26 cellular contexts compared by ENCODE assay signal in genomic region chr5:39255406-39255805, GRCh38. TPM values are rescaled to one million over a fixed set of nuclear protein-coding genes. Genes with fewer than 3 reads are reported as not detected.
A peak's percentile ranks its signal among the peaks of the same experiment; 100 is the strongest.
DNase-seq lines count a peak whose midpoint lies in the region; ATAC-seq, FAIRE-seq and TF ChIP-seq lines count a peak whose summit lies in the region.
"Had no signal": no experiment of that assay in that cellular context is flagged by ENCODE, and none has a peak within 500 bp of the region (broad histone marks: within the 10 kb centered on the region; RNA-seq: fewer than 3 reads in every experiment).

No MANE protein-coding gene starts in this region.

- H3K4me1 ChIP-seq in RWPE2 (ENCODE audit: insufficient read depth, poor library complexity, severe bottlenecking) (peaks cover 29% of the 10 kb centered on the region), neutrophil (ENCODE audit: control insufficient read depth in 1 of 2, insufficient read depth in 1 of 2, low read depth in 1 of 2, low read length in 1 of 2) (peaks cover 64 to 70% of the 10 kb centered on the region in 2 experiments), ascending aorta (no peaks in the 10 kb centered on the region)

- intact Hi-C loops in ascending aorta (cut with DNase I) = no loop called here

- TF ChIP-seq CTCF in RWPE2 (IDR thresholded peaks at IDR 0.05; ENCODE audit: poor library complexity, severe bottlenecking) = no peak
- no peak for TF ChIP-seq CTCF in neutrophil (IDR thresholded peaks at IDR 0.05)
- TF ChIP-seq CTCF in ascending aorta (IDR thresholded peaks at IDR 0.05) = no peak

- H3K9me3 ChIP-seq in RWPE2 (ENCODE audit: severe bottlenecking) (no peaks in the 10 kb centered on the region), neutrophil (no peaks in the 10 kb centered on the region), ascending aorta (no peaks in the 10 kb centered on the region)
- H3K9me3 ChIP-seq: Caco-2, Peyer's patch had no signal

- H3K27me3 ChIP-seq in RWPE2 (ENCODE audit: insufficient read depth, poor library complexity, severe bottlenecking) (no peaks in the 10 kb centered on the region), neutrophil (no peaks in the 10 kb centered on the region), ascending aorta (no peaks in the 10 kb centered on the region)
- H3K27me3 ChIP-seq: Peyer's patch had no signal

- H3K36me3 ChIP-seq in RWPE2 (ENCODE audit: low read depth) = no peaks in the 10 kb centered on the region
- H3K36me3 ChIP-seq in neutrophil = no peaks in the 10 kb centered on the region
- no peaks in the 10 kb centered on the region for H3K36me3 ChIP-seq in ascending aorta
- H3K36me3 ChIP-seq: Peyer's patch had no signal

- H3K27ac ChIP-seq in RWPE2 (ENCODE audit: poor library complexity, severe bottlenecking) = peak overlapping the region; percentile 10
- H3K27ac ChIP-seq in neutrophil = peak overlapping the region; percentile 83
- no peak overlapping the region for H3K27ac ChIP-seq in ascending aorta
- H3K27ac ChIP-seq: Peyer's patch had no signal

- peak; percentile 66 for ATAC-seq in RWPE2 (ENCODE audit: low read depth)
- peak; percentile 86 for ATAC-seq in esophagus mucosa
- no peak for ATAC-seq in GM19455 (IDR thresholded peaks at IDR 0.05; ENCODE audit: unreplicated experiment)
- ATAC-seq: HepG2, K562 had no signal

- DNase-seq in H54 (ENCODE audit: insufficient read length, low spot score) (no peak), RWPE2 (ENCODE audit: low spot score) (no peak), ascending aorta (ENCODE audit: low spot score in 2 of 2) (no peak), NCI-H187 (lab: John Stamatoyannopoulos, UW) (no peak)
- DNase-seq: Caco-2; CD4-positive, alpha-beta memory T cell; DMS 273 treated with DMSO at 0.1 percent for 48 hours; DND-41; H9; HFFc6; NCI-H1105; NCI-H146; NCI-H2029 treated with DMSO at 0.1 percent for 48 hours; NCI-H2171; NCI-H345; NCI-H524; NCI-H774; Peyer's patch; Right ventricle myocardium superior had no signal

- TF ChIP-seq POLR2A in H54 (IDR thresholded peaks at IDR 0.05; ENCODE audit: low read depth, low read length) = no peak

- FAIRE-seq in H54 (lab: Jason Lieb, UNC) = peak; percentile 78
- FAIRE-seq: GM12878, HepG2 had no signal

- H3K4me3 ChIP-seq in RWPE2 (ENCODE audit: severe bottlenecking) = no peak overlapping the region
- H3K4me3 ChIP-seq in neutrophil (ENCODE audit: low read depth in 1 of 2, low read length in 1 of 2) = no peak overlapping the region
- no peak overlapping the region for H3K4me3 ChIP-seq in ascending aorta
- H3K4me3 ChIP-seq: GM12878, K562, Peyer's patch had no signal

RNA-seq across cellular contexts. Expression of gene FYB1, which starts 36.0 kb away (rescaled TPM):
- total RNA-seq in esophagus mucosa (64.7 TPM), ascending aorta (74.1 TPM)
- total RNA-seq: A673, H9, HepG2 had no signal

Comparison
In these comparisons a context has a peak if more than half of its experiments do, and no peak if none do; other contexts are left out.
1. H3K27ac ChIP-seq: peak in RWPE2 (single experiment) and neutrophil (single experiment); none in ascending aorta (0 of 2).